Comparison of ENCODE assay signal across 7 cellular contexts in the genomic region with DNA sequence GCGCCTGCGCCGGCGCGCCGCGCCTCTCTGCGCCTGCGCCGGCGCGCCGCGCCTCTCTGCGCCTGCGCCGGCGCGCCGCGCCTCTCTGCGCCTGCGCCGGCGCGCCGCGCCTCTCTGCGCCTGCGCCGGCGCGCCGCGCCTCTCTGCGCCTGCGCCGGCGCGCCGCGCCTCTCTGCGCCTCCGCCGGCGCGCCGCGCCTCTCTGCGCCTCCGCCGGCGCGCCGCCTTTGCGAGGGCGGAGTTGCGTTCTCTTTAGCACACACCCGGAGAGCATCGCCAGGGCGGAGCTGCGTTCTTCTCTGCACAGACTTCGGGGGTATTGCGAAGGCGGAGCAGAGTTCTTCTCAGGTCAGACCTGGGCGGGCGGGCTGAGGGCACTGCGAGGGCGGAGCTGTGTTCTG.
DNase-seq lines count a peak whose midpoint lies in the region; ATAC-seq and TF ChIP-seq lines count a peak whose summit lies in the region.
"Not testable (repeated sequence)": the region's sequence is repeated elsewhere in the genome, so short reads cannot be mapped to it uniquely, and the experiment has no call there.

No MANE protein-coding gene starts in this region.

- H3K36me3 Mint-ChIP-seq in central memory CD8-positive, alpha-beta T cell (ENCODE audit: insufficient read depth); naive B cell: not testable (repeated sequence)

- intact Hi-C loops in left ventricle myocardium superior (cut with micrococcal nuclease): not testable (repeated sequence)

- not testable (repeated sequence) for H3K27me3 ChIP-seq in DND-41 (ENCODE audit: insufficient read depth, low read length, poor library complexity)

- H3K9me3 Mint-ChIP-seq in central memory CD8-positive, alpha-beta T cell; naive B cell; stimulated activated naive CD8-positive, alpha-beta T cell treated with anti-CD3 and anti-CD28 coated beads, Interleukin-15, amount 100 ng/mL, for 72 hours: not testable (repeated sequence)

- not testable (repeated sequence) for H3K27ac ChIP-seq in DND-41 (ENCODE audit: low read length)

- not testable (repeated sequence) for H3K27ac Mint-ChIP-seq in central memory CD8-positive, alpha-beta T cell (ENCODE audit: low read depth); naive B cell; stimulated activated naive CD8-positive, alpha-beta T cell treated with anti-CD3 and anti-CD28 coated beads, Interleukin-15, amount 100 ng/mL, for 72 hours

- not testable (repeated sequence) for H3K4me1 Mint-ChIP-seq in central memory CD8-positive, alpha-beta T cell; naive B cell; stimulated activated naive CD8-positive, alpha-beta T cell treated with anti-CD3 and anti-CD28 coated beads, Interleukin-15, amount 100 ng/mL, for 72 hours

- H3K9me3 ChIP-seq in DND-41 (ENCODE audit: insufficient read depth, low read length, severe bottlenecking): not testable (repeated sequence)

- peak; percentile 62; the same call in 2 of the 3 replicates for ATAC-seq in DND-41 (ENCODE audit: insufficient read depth, low read depth)
- peak; percentile 55 for ATAC-seq in HG03354 (IDR thresholded peaks at IDR 0.05; ENCODE audit: poor library complexity, severe bottlenecking, unreplicated experiment)
- ATAC-seq in central memory CD8-positive, alpha-beta T cell (replicated peaks; ENCODE audit: extremely low read depth, poor library complexity, severe bottlenecking): peak; percentile 32
- ATAC-seq in left ventricle myocardium superior: peak; percentile 41
- ATAC-seq in naive B cell (ENCODE audit: low read depth in 2 of 2): peak in 1 of 2 donors; percentile 70
- peak; percentile 15 for ATAC-seq in stimulated activated naive CD8-positive, alpha-beta T cell treated with anti-CD3 and anti-CD28 coated beads, Interleukin-15, amount 100 ng/mL, for 72 hours

- not testable (repeated sequence) for H3K4me2 ChIP-seq in DND-41 (ENCODE audit: insufficient read depth, low read length)

- H3K36me3 ChIP-seq in DND-41 (ENCODE audit: insufficient read depth, low read length): not testable (repeated sequence)

- not testable (repeated sequence) for H3K4me1 ChIP-seq in DND-41 (ENCODE audit: insufficient read depth, low read length)

- H3K4me3 Mint-ChIP-seq in central memory CD8-positive, alpha-beta T cell; naive B cell; stimulated activated naive CD8-positive, alpha-beta T cell treated with anti-CD3 and anti-CD28 coated beads, Interleukin-15, amount 100 ng/mL, for 72 hours: not testable (repeated sequence)

- not testable (repeated sequence) for H3K4me3 ChIP-seq in DND-41 (ENCODE audit: low read depth in 1 of 2, low read length in 2 of 2)

- H3K27me3 Mint-ChIP-seq in central memory CD8-positive, alpha-beta T cell; naive B cell; stimulated activated naive CD8-positive, alpha-beta T cell treated with anti-CD3 and anti-CD28 coated beads, Interleukin-15, amount 100 ng/mL, for 72 hours: not testable (repeated sequence)

- not testable (repeated sequence) for H2AFZ ChIP-seq in DND-41 (ENCODE audit: low read depth, low read length)

- DNase-seq in DND-41 (peak; percentile 31), left ventricle myocardium superior (peak; percentile 55), naive B cell (peak; percentile 19)
- DNase-seq in activated naive CD4-positive, alpha-beta T cell treated with Interleukin-2 at 50 U/mL for 16 hours: peak; percentile 31
- not testable (repeated sequence) for DNase-seq in central memory CD8-positive, alpha-beta T cell (ENCODE audit: low spot score in 2 of 2); stimulated activated naive CD8-positive, alpha-beta T cell treated with anti-CD3 and anti-CD28 coated beads, Interleukin-15, amount 100 ng/mL, for 72 hours

- not testable (repeated sequence) for H4K20me1 ChIP-seq in DND-41 (ENCODE audit: insufficient read depth, low read length)

- not testable (repeated sequence) for TF ChIP-seq CTCF in DND-41 (IDR thresholded peaks at IDR 0.05; ENCODE audit: borderline replicate concordance, extremely low read depth, low read length, poor library complexity, severe bottlenecking)

- H3K79me2 ChIP-seq in DND-41 (ENCODE audit: insufficient read depth, low read length): not testable (repeated sequence)

- H3K9ac ChIP-seq in DND-41 (ENCODE audit: low read depth, low read length): not testable (repeated sequence)
